Comparison of ENCODE assay signal across 11 cellular contexts in genomic region chr20:23145281-23145700, GRCh38. TPM values are rescaled to one million over a fixed set of nuclear protein-coding genes. Genes with fewer than 3 reads are reported as not detected.
DNase-seq lines count a peak whose midpoint lies in the region; ATAC-seq and TF ChIP-seq lines count a peak whose summit lies in the region.
"Had no signal": no experiment of that assay in that cellular context is flagged by ENCODE, and none has a peak within 500 bp of the region (broad histone marks: within the 10 kb centered on the region; RNA-seq: fewer than 3 reads in every experiment).

No MANE protein-coding gene starts in this region.

- TF ChIP-seq EP300 in SK-N-SH (IDR thresholded peaks at IDR 0.05; ENCODE audit: borderline replicate concordance in 1 of 2, low read depth in 1 of 2, low read length in 1 of 2): peak in 1 of 2 experiments; percentile 48; a peak in 1 of 4 replicates

- no peak overlapping the region for H3K9ac ChIP-seq in SK-N-SH

- H3K9me3 ChIP-seq in SK-N-SH (no peaks in the 10 kb centered on the region), gastrocnemius medialis (no peaks in the 10 kb centered on the region)
- H3K9me3 ChIP-seq: vagina had no signal

- no peak for TF ChIP-seq RAD21 in SK-N-SH (IDR thresholded peaks at IDR 0.05; ENCODE audit: low read length)

- TF ChIP-seq POLR2A in gastrocnemius medialis (IDR thresholded peaks at IDR 0.05): peak; percentile 26 to 36

- TF ChIP-seq CTCF in SK-N-SH (IDR thresholded peaks at IDR 0.05) (no peak), fibroblast of pulmonary artery (IDR thresholded peaks at IDR 0.05; ENCODE audit: low read length, missing control alignments) (no peak), gastrocnemius medialis (IDR thresholded peaks at IDR 0.05 in 4 of 5, conservative IDR thresholded peaks at IDR 0.05 in 1 of 5) (no peak)

- peak; percentile 47 to 58 for ATAC-seq in gastrocnemius medialis
- ATAC-seq in HG03571 (IDR thresholded peaks at IDR 0.05; ENCODE audit: unreplicated experiment): no peak
- no peak for ATAC-seq in GM18517 (IDR thresholded peaks at IDR 0.05; ENCODE audit: unreplicated experiment)

- H3K4me3 ChIP-seq in SK-N-SH (ENCODE audit: low read depth in 2 of 2, low read length in 1 of 2) (no peak overlapping the region), fibroblast of pulmonary artery (replicated peaks; ENCODE audit: low read depth, low read length) (no peak overlapping the region), gastrocnemius medialis (no peak overlapping the region)
- H3K4me3 ChIP-seq: vagina had no signal

- CTCF ChIA-PET in SK-N-SH (lab: Yijun Ruan, JAX): no interaction called here

- H3K27ac ChIP-seq in SK-N-SH (ENCODE audit: low read depth in 2 of 2, low read length in 1 of 2): peak overlapping the region in 1 of 2 experiments; percentile 38; a peak in 2 of 4 replicates
- H3K27ac ChIP-seq in gastrocnemius medialis: peak overlapping the region; percentile 94 to 99 (median 94)
- H3K27ac ChIP-seq: vagina had no signal

- 24% methylated on average over 9 of the region's 9 CpGs for WGBS in SK-N-SH (ENCODE audit: low lambda C conversion rate)

- intact Hi-C loops in gastrocnemius medialis (cut with DNase I; ENCODE audit: low total_unique reads): loop anchor here (2.0 to 5.0 kb wide), 2 partner anchors 94 to 1897 kb away; no protein-coding TSS in a partner anchor

- H3K36me3 ChIP-seq in SK-N-SH (replicated peaks in 1 of 2; ENCODE audit: control insufficient read depth in 1 of 2, insufficient read depth in 2 of 2, low read length in 1 of 2) (no peaks in the 10 kb centered on the region), gastrocnemius medialis (no peaks in the 10 kb centered on the region)
- H3K36me3 ChIP-seq: vagina had no signal

- DNase-seq in GM04504 (ENCODE audit: low read depth) (peak; percentile 65), SK-N-SH (no peak), fibroblast of pulmonary artery (ENCODE audit: low read depth) (peak; percentile 80), gastrocnemius medialis (peak; percentile 77 to 90), HT-29 (ENCODE audit: low spot score) (no peak), kidney glomerular epithelial cell (lab: John Stamatoyannopoulos, UW) (no peak)
- DNase-seq: activated T-cell treated with anti-CD3 and anti-CD28 coated beads, Interleukin-2, amount 50 U/mL, for 24 hours; NCI-H1048 had no signal

- peak overlapping the region; percentile 42; the same call in 1 of the 2 replicates for H2AFZ ChIP-seq in SK-N-SH (ENCODE audit: low read depth)

- peaks cover 32% of the 10 kb centered on the region for H3F3A ChIP-seq in SK-N-SH (replicated peaks; ENCODE audit: insufficient read depth)

- H4K20me1 ChIP-seq in SK-N-SH (ENCODE audit: insufficient read depth): no peaks in the 10 kb centered on the region

- H3K4me1 ChIP-seq in SK-N-SH (ENCODE audit: control insufficient read depth in 1 of 2, insufficient read depth in 2 of 2, low read depth in 1 of 2, low read length in 1 of 2) (peaks cover 0 to 44% of the 10 kb centered on the region in 2 experiments; a peak in 3 of 4 replicates), gastrocnemius medialis (peaks cover 88 to 97% of the 10 kb centered on the region in 2 donors)

- POLR2A ChIA-PET in SK-N-SH (lab: Yijun Ruan, JAX): no interaction called here

- H3K4me2 ChIP-seq in SK-N-SH: no peak overlapping the region; the same call in 1 of the 2 replicates

- in situ Hi-C loops in gastrocnemius medialis (cut with MboI; ENCODE audit: low sequenced_read_pairs in 4 of 4): no loop called here

- H3K27me3 ChIP-seq in SK-N-SH (ENCODE audit: insufficient read depth) (no peaks in the 10 kb centered on the region), gastrocnemius medialis (no peaks in the 10 kb centered on the region)
- H3K27me3 ChIP-seq: vagina had no signal

- no peaks in the 10 kb centered on the region for H3K79me2 ChIP-seq in SK-N-SH (ENCODE audit: insufficient read depth)

- H3K9me2 ChIP-seq in SK-N-SH: no peaks in the 10 kb centered on the region

TF ChIP-seq in SK-N-SH, 30 proteins besides CTCF, POLR2A, EP300 and RAD21 (continues in another document):
- TF ChIP-seq GATA2 (CRISPR knock-in tag; IDR thresholded peaks at IDR 0.05) (no peak), GABPA (IDR thresholded peaks at IDR 0.05; ENCODE audit: low read depth) (no peak), ELF1 (IDR thresholded peaks at IDR 0.05) (no peak), CHD2 (IDR thresholded peaks at IDR 0.05; ENCODE audit: low read length, partially characterized antibody) (no peak), RXRA (IDR thresholded peaks at IDR 0.05; ENCODE audit: borderline replicate concordance, low read depth) (peak; percentile 62; the same call in 1 of the 2 replicates), NFIC (IDR thresholded peaks at IDR 0.05; ENCODE audit: borderline replicate concordance) (peak; percentile 69; the same call in 1 of the 2 replicates), USF2 (IDR thresholded peaks at IDR 0.05; ENCODE audit: borderline replicate concordance, low read depth, low read length) (no peak), MXI1 (IDR thresholded peaks at IDR 0.05; ENCODE audit: low read depth, low read length) (no peak), SMC3 (IDR thresholded peaks at IDR 0.05; ENCODE audit: low read depth, low read length) (no peak), IRF3 (IDR thresholded peaks at IDR 0.05; ENCODE audit: low read depth, low read length) (no peak), YY1 (IDR thresholded peaks at IDR 0.05; ENCODE audit: low read depth) (no peak), TAF1 (IDR thresholded peaks at IDR 0.05; ENCODE audit: borderline replicate concordance, low read depth, low read length) (no peak), JUND (IDR thresholded peaks at IDR 0.05) (peak; percentile 32; the same call in 1 of the 2 replicates), TEAD4 (IDR thresholded peaks at IDR 0.05; ENCODE audit: borderline replicate concordance, insufficient read depth) (no peak), USF1 (IDR thresholded peaks at IDR 0.05; ENCODE audit: borderline replicate concordance, low read depth) (peak; percentile 51; the same call in 1 of the 2 replicates), RCOR1 (IDR thresholded peaks at IDR 0.05; ENCODE audit: low read length) (no peak), MAX (IDR thresholded peaks at IDR 0.05; ENCODE audit: low read depth) (peak; percentile 96), SIN3A (IDR thresholded peaks at IDR 0.05; ENCODE audit: borderline replicate concordance, low read depth, low read length) (no peak), RFX5 (IDR thresholded peaks at IDR 0.05; ENCODE audit: low read length) (no peak), PBX3 (IDR thresholded peaks at IDR 0.05) (peak; percentile 28), FOXM1 (IDR thresholded peaks at IDR 0.05; ENCODE audit: low read depth) (no peak)

RNA-seq across cellular contexts. Expression of gene CD93, which starts 59.2 kb away (rescaled TPM):
- 0.02 and 0.03 TPM in 2 replicates for polyA plus RNA-seq in SK-N-SH (2012; rRNA removed)
- 0.01 TPM in 2 replicates for polyA plus RNA-seq in SK-N-SH (2012; cell fraction: cytosol; rRNA removed)
- 0.01 TPM in 2 replicates for polyA plus RNA-seq in SK-N-SH (2012; cell fraction: nucleus; rRNA removed)
- 10 to 100 TPM; 17.3 to 22.2 (median 21.1) TPM for total RNA-seq in gastrocnemius medialis
- not detected in 2 replicates for total RNA-seq in HT-29 (2014; rRNA removed; shearing (Covaris generic))

Comparison
In these comparisons a context has a peak if more than half of its experiments do, and no peak if none do; other contexts are left out.
1. DNase-seq: peak in GM04504 (single experiment), fibroblast of pulmonary artery (single experiment) and gastrocnemius medialis (2 of 2); none in SK-N-SH (single experiment), HT-29 (single experiment) and kidney glomerular epithelial cell (single experiment).
2. ATAC-seq: peak in gastrocnemius medialis (2 of 2); none in HG03571 (single experiment) and GM18517 (single experiment).
3. RNA of gene CD93, which starts 59.2 kb away (total RNA-seq): 17.3 to 22.2 TPM in gastrocnemius medialis; not detected in HT-29; every median in the first group is over 10 times any median in the second.